Comparison of ENCODE assay signal across 18 cellular contexts in the genomic region with DNA sequence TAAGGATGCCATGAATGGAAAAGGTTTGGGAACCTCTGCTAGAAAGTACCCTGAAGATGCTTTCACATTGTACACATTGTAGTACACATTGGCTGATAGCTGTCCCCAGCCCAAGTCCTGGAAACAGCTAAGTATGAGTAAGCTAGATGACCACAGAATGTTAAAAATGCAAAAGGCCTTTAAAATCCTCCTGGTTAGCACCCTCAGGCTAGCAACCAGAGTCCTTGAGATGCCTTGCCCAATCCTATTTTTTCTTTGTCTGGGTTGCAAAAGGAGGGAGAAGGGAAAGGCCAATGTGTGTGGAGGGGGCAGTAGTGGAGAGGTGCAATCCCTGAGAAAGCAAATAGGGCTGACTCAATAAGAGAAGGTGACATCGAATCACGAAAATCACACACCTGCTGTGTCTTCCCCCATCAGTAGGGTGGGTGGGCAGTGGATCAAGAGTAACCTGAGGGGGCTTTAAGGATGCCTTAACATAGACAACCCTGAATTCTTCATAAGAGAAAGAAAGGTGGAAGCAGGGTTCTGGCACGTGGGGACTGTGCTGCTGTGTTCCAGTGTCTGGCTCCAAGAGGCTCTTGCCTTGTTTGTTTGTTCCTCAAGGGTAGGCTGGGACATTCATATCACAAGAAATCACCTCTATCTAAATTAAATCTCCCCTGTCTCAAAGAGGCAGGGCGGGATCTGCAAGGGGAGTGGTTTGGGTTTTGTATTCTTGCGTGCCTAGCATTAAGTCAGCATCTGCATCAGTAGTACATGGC.
A peak's percentile ranks its signal among the peaks of the same experiment; 100 is the strongest.
DNase-seq lines count a peak whose midpoint lies in the region; TF ChIP-seq lines count a peak whose summit lies in the region.
"Had no signal": no experiment of that assay in that cellular context is flagged by ENCODE, and none has a peak within 500 bp of the region (broad histone marks: within the 10 kb centered on the region; RNA-seq: fewer than 3 reads in every experiment).

No MANE protein-coding gene starts in this region.

- no peaks in the 10 kb centered on the region for H3K9me2 ChIP-seq in Karpas-422 (replicated peaks; ENCODE audit: insufficient read depth, low read length)

- H3K36me3 ChIP-seq in Karpas-422 (ENCODE audit: insufficient read depth, low read length) = no peaks in the 10 kb centered on the region
- no peaks in the 10 kb centered on the region for H3K36me3 ChIP-seq in adrenal gland (replicated peaks in 1 of 2)
- H3K36me3 ChIP-seq: SJCRH30 had no signal

- TF ChIP-seq CTCF in HFF-Myc (IDR thresholded peaks at IDR 0.05; ENCODE audit: low read depth, low read length, missing control alignments) (no peak), adrenal gland (IDR thresholded peaks at IDR 0.05) (no peak)

- H3K4me2 ChIP-seq in Karpas-422 (ENCODE audit: low read depth, low read length, poor library complexity, severe bottlenecking) = no peak overlapping the region

- no peaks in the 10 kb centered on the region for H3K27me3 ChIP-seq in Karpas-422 (ENCODE audit: low read length)
- no peaks in the 10 kb centered on the region for H3K27me3 ChIP-seq in adrenal gland
- H3K27me3 ChIP-seq: SJCRH30 had no signal

- H3K79me2 ChIP-seq in Karpas-422 (ENCODE audit: low read length) = no peaks in the 10 kb centered on the region

- H4K20me1 ChIP-seq in Karpas-422 (ENCODE audit: insufficient read depth, low read depth, low read length) = no peaks in the 10 kb centered on the region

- intact Hi-C loops in adrenal gland (cut with DNase I) = no loop called here

- H3K4me1 ChIP-seq in Karpas-422 (ENCODE audit: low read length) (no peaks in the 10 kb centered on the region), adrenal gland (replicated peaks in 1 of 2) (no peaks in the 10 kb centered on the region)
- H3K4me1 ChIP-seq: SJCRH30 had no signal

- H3K9me3 ChIP-seq in Karpas-422 (ENCODE audit: low read length) = no peaks in the 10 kb centered on the region
- H3K9me3 ChIP-seq in adrenal gland (replicated peaks in 1 of 3) = no peaks in the 10 kb centered on the region
- H3K9me3 ChIP-seq: SJCRH30 had no signal

- 83 to 92% (median 88%) methylated on average over 5 of the region's 5 CpGs for WGBS in adrenal gland, 4 donors

- TF ChIP-seq POLR2A in adrenal gland (IDR thresholded peaks at IDR 0.05) = no peak

- H3K4me3 ChIP-seq in HFF-Myc (replicated peaks; ENCODE audit: low read depth, low read length) = no peak overlapping the region
- H3K4me3 ChIP-seq in Karpas-422 (ENCODE audit: low read length) = no peak overlapping the region
- H3K4me3 ChIP-seq in adrenal gland = no peak overlapping the region
- H3K4me3 ChIP-seq: SJCRH30 had no signal

- H2AFZ ChIP-seq in Karpas-422 (ENCODE audit: low read length) = no peak overlapping the region

- H3K27ac ChIP-seq in Karpas-422 (ENCODE audit: low read length) (no peak overlapping the region), adrenal gland (no peak overlapping the region)
- H3K27ac ChIP-seq: epithelial cell of prostate, SJCRH30 had no signal

- H3K9ac ChIP-seq in Karpas-422 (ENCODE audit: low read length) = no peak overlapping the region

- peak; percentile 80 for DNase-seq in A172 (ENCODE audit: low spot score)
- peak; percentile 12 for DNase-seq in HFF-Myc (ENCODE audit: extremely low read depth, low read depth)
- peak; percentile 94 for DNase-seq in astrocyte of the hippocampus (ENCODE audit: low read depth, low spot score)
- peak; percentile 73 for DNase-seq in iris pigment epithelial cell (ENCODE audit: low read depth)
- no peak for DNase-seq in NCI-H446 (lab: John Stamatoyannopoulos, UW)
- DNase-seq in Karpas-422 = no peak
- DNase-seq in NCI-H2171 treated with DMSO at 0.1 percent for 48 hours (lab: John Stamatoyannopoulos, UW) = no peak
- DNase-seq in adrenal gland = no peak
- DNase-seq: activated CD8-positive, alpha-beta T cell treated with anti-CD3 and anti-CD28 coated beads, Interleukin-2, amount 10 ng/mL, durations not matched to agents 7 days and 5 days; activated gamma-delta T cell treated with Interleukin-2 at 50 U/mL for 16 hours; Calu3; central memory CD4-positive, alpha-beta T cell; NCI-H2107; nucleus accumbens; SJCRH30; small intestine; stimulated activated naive CD8-positive, alpha-beta T cell treated with anti-CD3 and anti-CD28 coated beads, Interleukin-15, amount 100 ng/mL, for 72 hours had no signal

Comparison
In these comparisons a context has a peak if more than half of its experiments do, and no peak if none do; other contexts are left out.
1. DNase-seq: peak in A172 (single experiment), HFF-Myc (single experiment), astrocyte of the hippocampus (single experiment) and iris pigment epithelial cell (single experiment); none in NCI-H446 (0 of 2), Karpas-422 (single experiment), NCI-H2171 treated with DMSO at 0.1 percent for 48 hours (single experiment) and adrenal gland (0 of 7).